In genomic region chrX:74911494-74911893, GRCh38 we compare ENCODE assay signal across 1 cellular context.
TF ChIP-seq lines count a peak whose summit lies in the region.

No MANE protein-coding gene starts in this region.

TF ChIP-seq in GM12878, 131 proteins besides CTCF, POLR2A, EP300 and RAD21 (continued from another document):
- peak; percentile 45 for TF ChIP-seq SKIL (IDR thresholded peaks at IDR 0.05; ENCODE audit: low read depth, poor library complexity, severe bottlenecking)
- TF ChIP-seq CEBPZ (IDR thresholded peaks at IDR 0.05; ENCODE audit: low read depth, low read length) = no peak
- TF ChIP-seq MYB (IDR thresholded peaks at IDR 0.05; ENCODE audit: borderline replicate concordance, low read depth, low read length) = no peak
- peak; percentile 79 for TF ChIP-seq RAD51 (IDR thresholded peaks at IDR 0.05)
- TF ChIP-seq SMARCA5 (IDR thresholded peaks at IDR 0.05) = no peak
- TF ChIP-seq JUND (IDR thresholded peaks at IDR 0.05; ENCODE audit: low read depth, low read length) = no peak
- no peak for TF ChIP-seq PAX5 (IDR thresholded peaks at IDR 0.05; ENCODE audit: borderline replicate concordance, low read depth, low read length)
- peak; percentile 48 for TF ChIP-seq RUNX3 (IDR thresholded peaks at IDR 0.05; ENCODE audit: low read length)
- no peak for TF ChIP-seq BCL3 (IDR thresholded peaks at IDR 0.05; ENCODE audit: borderline replicate concordance, insufficient read depth, low read depth, low read length, poor library complexity, severe bottlenecking)
- no peak for TF ChIP-seq NFYA (IDR thresholded peaks at IDR 0.05; ENCODE audit: borderline replicate concordance, low read depth, low read length)
- no peak for TF ChIP-seq FOXK2 (IDR thresholded peaks at IDR 0.05)
- TF ChIP-seq PML (IDR thresholded peaks at IDR 0.05; ENCODE audit: low read length) = no peak
- TF ChIP-seq JUNB (IDR thresholded peaks at IDR 0.05) = peak; percentile 37; the same call in 1 of the 2 replicates
- TF ChIP-seq IKZF2 (IDR thresholded peaks at IDR 0.05) = peak in 1 of 2 experiments; percentile 16; a peak in 2 of 4 replicates
